In genomic region chr17:29585080-29585751, GRCh38 we compare ENCODE assay signal across 8 cellular contexts. TPM values are rescaled to one million over a fixed set of nuclear protein-coding genes. Genes with fewer than 3 reads are reported as not detected.
DNase-seq lines count a peak whose midpoint lies in the region; ATAC-seq and TF ChIP-seq lines count a peak whose summit lies in the region.

No MANE protein-coding gene starts in this region.

- H3K9me3 Mint-ChIP-seq in T-helper 2 cell treated with Interferon-gamma antibody and Interleukin-4, amounts not matched to agents 5 μg/mL and 100 μg/mL, for 36 hours: no peaks in the 10 kb centered on the region
- H3K9me3 Mint-ChIP-seq in endothelial cell (ENCODE audit: unreplicated experiment): no peaks in the 10 kb centered on the region

- no peak overlapping the region for H3K9ac ChIP-seq in skeletal muscle satellite cell (ENCODE audit: low read depth, low read length)

- ATAC-seq in GM21381 (IDR thresholded peaks at IDR 0.05; ENCODE audit: unreplicated experiment): no peak
- ATAC-seq in HG02981 (IDR thresholded peaks at IDR 0.05; ENCODE audit: unreplicated experiment): no peak

- H3K4me3 Mint-ChIP-seq in T-helper 2 cell treated with Interferon-gamma antibody and Interleukin-4, amounts not matched to agents 5 μg/mL and 100 μg/mL, for 36 hours: peak overlapping the region; percentile 43
- H3K4me3 Mint-ChIP-seq in endothelial cell (ENCODE audit: unreplicated experiment): no peak overlapping the region

- H3K9me3 ChIP-seq in skeletal muscle satellite cell (replicated peaks; ENCODE audit: low read length) (no peaks in the 10 kb centered on the region), ascending aorta (no peaks in the 10 kb centered on the region)

- H3K4me3 ChIP-seq in skeletal muscle satellite cell (ENCODE audit: low read length) (no peak overlapping the region), ascending aorta (no peak overlapping the region)

- H3K4me2 ChIP-seq in skeletal muscle satellite cell (ENCODE audit: low read length): peak overlapping the region; percentile 55

- H3K27me3 ChIP-seq in skeletal muscle satellite cell (ENCODE audit: control insufficient read depth, insufficient read depth, low read length) (no peaks in the 10 kb centered on the region), ascending aorta (no peaks in the 10 kb centered on the region)

- TF ChIP-seq CTCF in GM10266 (IDR thresholded peaks at IDR 0.05; ENCODE audit: control insufficient read depth, insufficient read depth, low read depth, missing control alignments) (peak; percentile 61), endothelial cell (IDR thresholded peaks at IDR 0.05; ENCODE audit: unreplicated experiment) (no peak), ascending aorta (IDR thresholded peaks at IDR 0.05) (no peak)

- peaks cover 42% of the 10 kb centered on the region for H3K4me1 Mint-ChIP-seq in T-helper 2 cell treated with Interferon-gamma antibody and Interleukin-4, amounts not matched to agents 5 μg/mL and 100 μg/mL, for 36 hours (ENCODE audit: low read depth)
- peaks cover 42% of the 10 kb centered on the region for H3K4me1 Mint-ChIP-seq in endothelial cell (ENCODE audit: unreplicated experiment)

- peaks cover 46% of the 10 kb centered on the region for H3K4me1 ChIP-seq in skeletal muscle satellite cell (ENCODE audit: control insufficient read depth, insufficient read depth, low read length)
- peaks cover 13 to 26% of the 10 kb centered on the region in 2 donors for H3K4me1 ChIP-seq in ascending aorta

- peaks cover 25% of the 10 kb centered on the region for H3K36me3 ChIP-seq in skeletal muscle satellite cell (ENCODE audit: insufficient read depth, low read length)
- H3K36me3 ChIP-seq in ascending aorta: peaks cover 12 to 18% of the 10 kb centered on the region in 2 donors

- peak overlapping the region in 1 of 2 donors; percentile 61 for H3K27ac ChIP-seq in ascending aorta

- peak overlapping the region; percentile 67 for H3K27ac Mint-ChIP-seq in T-helper 2 cell treated with Interferon-gamma antibody and Interleukin-4, amounts not matched to agents 5 μg/mL and 100 μg/mL, for 36 hours
- peak overlapping the region; percentile 75 for H3K27ac Mint-ChIP-seq in endothelial cell (ENCODE audit: unreplicated experiment)

- DNase-seq in GM10266 (ENCODE audit: extremely low spot score): peak; percentile 66
- DNase-seq in T-helper 2 cell treated with Interferon-gamma antibody and Interleukin-4, amounts not matched to agents 5 μg/mL and 100 μg/mL, for 36 hours (ENCODE audit: low spot score): no peak
- DNase-seq in endothelial cell (ENCODE audit: low spot score): peak; percentile 53
- DNase-seq in superior temporal gyrus (ENCODE audit: extremely low spot score): no peak
- DNase-seq in ascending aorta (ENCODE audit: low spot score in 2 of 2): no peak

- peaks cover 17% of the 10 kb centered on the region for H3K36me3 Mint-ChIP-seq in T-helper 2 cell treated with Interferon-gamma antibody and Interleukin-4, amounts not matched to agents 5 μg/mL and 100 μg/mL, for 36 hours (ENCODE audit: low read depth)
- peaks cover 17% of the 10 kb centered on the region for H3K36me3 Mint-ChIP-seq in endothelial cell (ENCODE audit: low read depth, unreplicated experiment)

- intact Hi-C loops in ascending aorta (cut with DNase I): no loop called here

- H3K27me3 Mint-ChIP-seq in T-helper 2 cell treated with Interferon-gamma antibody and Interleukin-4, amounts not matched to agents 5 μg/mL and 100 μg/mL, for 36 hours (ENCODE audit: low read depth): no peaks in the 10 kb centered on the region
- peaks cover 14% of the 10 kb centered on the region for H3K27me3 Mint-ChIP-seq in endothelial cell (ENCODE audit: unreplicated experiment)

RNA-seq across cellular contexts. Expression of gene GIT1, which starts 4.2 kb away (rescaled TPM):
- total RNA-seq in endothelial cell (ENCODE audit: unreplicated experiment): 116 TPM
- 23.6 and 33.2 TPM in 2 replicates for total RNA-seq in skeletal muscle satellite cell (2012; rRNA removed)
- total RNA-seq in ascending aorta: 142 TPM

RNA-seq across cellular contexts. Expression of gene ANKRD13B, which starts 7.7 kb away (rescaled TPM):
- 7.6 TPM for total RNA-seq in endothelial cell (ENCODE audit: unreplicated experiment)
- 7.4 and 11.9 TPM in 2 replicates for total RNA-seq in skeletal muscle satellite cell (2012; rRNA removed)
- 16.7 TPM for total RNA-seq in ascending aorta

RNA-seq across cellular contexts. Expression of gene TP53I13, which starts 16.7 kb away (rescaled TPM):
- total RNA-seq in endothelial cell (ENCODE audit: unreplicated experiment) (15.7 TPM), ascending aorta (93.7 TPM)
- 37.5 and 51.8 TPM in 2 replicates for total RNA-seq in skeletal muscle satellite cell (2012; rRNA removed)

RNA-seq across cellular contexts. Expression of gene ABHD15, which starts 18.4 kb away (rescaled TPM):
- total RNA-seq in endothelial cell (ENCODE audit: unreplicated experiment): 1.7 TPM
- total RNA-seq in skeletal muscle satellite cell (2012; rRNA removed): 6.6 and 7.9 TPM in 2 replicates
- 11.0 TPM for total RNA-seq in ascending aorta

RNA-seq across cellular contexts. Expression of gene CORO6, which starts 37.5 kb away (rescaled TPM):
- 13.0 TPM for total RNA-seq in endothelial cell (ENCODE audit: unreplicated experiment)
- total RNA-seq in skeletal muscle satellite cell (2012; rRNA removed): 4.8 and 8.7 TPM in 2 replicates
- total RNA-seq in ascending aorta: 22.0 TPM

Comparison
In these comparisons a context has a peak if more than half of its experiments do, and no peak if none do; other contexts are left out.
1. DNase-seq: peak in GM10266 (single experiment) and endothelial cell (single experiment); none in T-helper 2 cell treated with Interferon-gamma antibody and Interleukin-4, amounts not matched to agents 5 μg/mL and 100 μg/mL, for 36 hours (single experiment), superior temporal gyrus (single experiment) and ascending aorta (0 of 2).